Comparison of ENCODE assay signal across 31 cellular contexts in genomic region chr5:113003763-113004162, GRCh38.
"Had no signal": no experiment of that assay in that cellular context is flagged by ENCODE, and none has a peak within 500 bp of the region (broad histone marks: within the 10 kb centered on the region; RNA-seq: fewer than 3 reads in every experiment).

No MANE protein-coding gene starts in this region.

- DNase-seq: activated CD4-positive, alpha-beta memory T cell treated with anti-CD3 and anti-CD28 coated beads for 36 hours; activated CD4-positive, alpha-beta T cell treated with anti-CD3 and anti-CD28 coated beads for 36 hours; activated CD4-positive, alpha-beta T cell treated with anti-CD3 and anti-CD28 coated beads, Interleukin-2, amount 10 ng/mL, durations not matched to agents 24 days and 14 days; activated CD4-positive, CD25-positive, alpha-beta regulatory T cell; activated CD4-positive, CD25-positive, alpha-beta regulatory T cell treated with anti-CD3 and anti-CD28 coated beads, Interleukin-2, amount 50 U/mL, for 72 hours; activated CD8-positive, alpha-beta memory T cell treated with anti-CD3 and anti-CD28 coated beads, Interleukin-2, amount 50 U/mL, for 48 hours; activated gamma-delta T cell; activated naive CD4-positive, alpha-beta T cell; activated naive CD4-positive, alpha-beta T cell treated with anti-CD3 and anti-CD28 coated beads, Interleukin-2, amount 10 ng/mL, durations not matched to agents 7 days and 5 days; activated naive CD8-positive, alpha-beta T cell treated with anti-CD3 and anti-CD28 coated beads, Interleukin-2, amount 10 ng/mL, durations not matched to agents 7 days and 5 days; activated T-cell treated with anti-CD3 and anti-CD28 coated beads for 4 hours; activated T-cell treated with anti-CD3 and anti-CD28 coated beads, Interleukin-2, amount 50 U/mL, for 24 hours; activated T-cell treated with anti-CD3 and anti-CD28 coated beads, Interleukin-2, amount 50 U/mL, for 72 hours; anterior cingulate cortex; caudate nucleus; cortex of kidney; dermis blood vessel endothelial cell; effector CD4-positive, alpha-beta T cell; effector memory CD8-positive, alpha-beta T cell; erythroblast; foreskin keratinocyte; gastrocnemius medialis; glutamatergic neuron; heart left ventricle; hypothalamus; T1000 had no signal

- FAIRE-seq: astrocyte, colon had no signal

- H3K9me3 ChIP-seq: esophagus muscularis mucosa, gastrocnemius medialis, heart left ventricle had no signal

- H3K4me3 Mint-ChIP-seq: activated CD4-positive, alpha-beta memory T cell treated with anti-CD3 and anti-CD28 coated beads for 36 hours; activated CD4-positive, alpha-beta T cell treated with anti-CD3 and anti-CD28 coated beads for 36 hours; activated CD4-positive, alpha-beta T cell treated with anti-CD3 and anti-CD28 coated beads, Interleukin-2, amount 10 ng/mL, durations not matched to agents 24 days and 14 days; activated naive CD4-positive, alpha-beta T cell treated with anti-CD3 and anti-CD28 coated beads, Interleukin-2, amount 10 ng/mL, durations not matched to agents 7 days and 5 days; activated naive CD8-positive, alpha-beta T cell treated with anti-CD3 and anti-CD28 coated beads, Interleukin-2, amount 10 ng/mL, durations not matched to agents 7 days and 5 days; activated T-cell treated with anti-CD3 and anti-CD28 coated beads, Interleukin-2, amount 50 U/mL, for 24 hours; activated T-cell treated with anti-CD3 and anti-CD28 coated beads, Interleukin-2, amount 50 U/mL, for 72 hours; effector memory CD8-positive, alpha-beta T cell; T-helper 2 cell treated with Interferon-gamma antibody and Interleukin-4, amounts not matched to agents 5 μg/mL and 100 μg/mL, for 36 hours had no signal

- H3K27ac Mint-ChIP-seq: activated CD4-positive, alpha-beta memory T cell treated with anti-CD3 and anti-CD28 coated beads for 36 hours; activated CD4-positive, alpha-beta T cell treated with anti-CD3 and anti-CD28 coated beads for 36 hours; activated CD4-positive, alpha-beta T cell treated with anti-CD3 and anti-CD28 coated beads, Interleukin-2, amount 10 ng/mL, durations not matched to agents 24 days and 14 days; activated naive CD4-positive, alpha-beta T cell treated with anti-CD3 and anti-CD28 coated beads, Interleukin-2, amount 10 ng/mL, durations not matched to agents 7 days and 5 days; activated naive CD8-positive, alpha-beta T cell treated with anti-CD3 and anti-CD28 coated beads, Interleukin-2, amount 10 ng/mL, durations not matched to agents 7 days and 5 days; activated T-cell treated with anti-CD3 and anti-CD28 coated beads, Interleukin-2, amount 50 U/mL, for 24 hours; activated T-cell treated with anti-CD3 and anti-CD28 coated beads, Interleukin-2, amount 50 U/mL, for 72 hours; T-helper 2 cell treated with Interferon-gamma antibody and Interleukin-4, amounts not matched to agents 5 μg/mL and 100 μg/mL, for 36 hours had no signal

- H3K27ac ChIP-seq: esophagus muscularis mucosa, foreskin keratinocyte, gastrocnemius medialis, heart left ventricle had no signal

- H3K4me1 Mint-ChIP-seq: activated naive CD4-positive, alpha-beta T cell treated with anti-CD3 and anti-CD28 coated beads, Interleukin-2, amount 10 ng/mL, durations not matched to agents 7 days and 5 days had no signal

- H3K27me3 Mint-ChIP-seq: activated CD4-positive, alpha-beta memory T cell treated with anti-CD3 and anti-CD28 coated beads for 36 hours; activated CD4-positive, alpha-beta T cell treated with anti-CD3 and anti-CD28 coated beads for 36 hours; activated CD4-positive, alpha-beta T cell treated with anti-CD3 and anti-CD28 coated beads, Interleukin-2, amount 10 ng/mL, durations not matched to agents 24 days and 14 days; activated naive CD4-positive, alpha-beta T cell treated with anti-CD3 and anti-CD28 coated beads, Interleukin-2, amount 10 ng/mL, durations not matched to agents 7 days and 5 days; activated naive CD8-positive, alpha-beta T cell treated with anti-CD3 and anti-CD28 coated beads, Interleukin-2, amount 10 ng/mL, durations not matched to agents 7 days and 5 days; activated T-cell treated with anti-CD3 and anti-CD28 coated beads, Interleukin-2, amount 50 U/mL, for 24 hours; effector memory CD8-positive, alpha-beta T cell had no signal

- H3K27me3 ChIP-seq: esophagus muscularis mucosa, foreskin keratinocyte, gastrocnemius medialis, heart left ventricle had no signal

- ATAC-seq: activated CD4-positive, alpha-beta T cell treated with anti-CD3 and anti-CD28 coated beads for 36 hours; activated naive CD4-positive, alpha-beta T cell treated with anti-CD3 and anti-CD28 coated beads, Interleukin-2, amount 50 U/mL, for 72 hours; activated T-cell treated with anti-CD3 and anti-CD28 coated beads, Interleukin-2, amount 50 U/mL, for 72 hours; effector memory CD8-positive, alpha-beta T cell; foreskin keratinocyte; gastrocnemius medialis; heart left ventricle had no signal

- H3K9me3 Mint-ChIP-seq: activated CD4-positive, alpha-beta memory T cell treated with anti-CD3 and anti-CD28 coated beads for 36 hours; activated CD4-positive, alpha-beta T cell treated with anti-CD3 and anti-CD28 coated beads, Interleukin-2, amount 10 ng/mL, durations not matched to agents 24 days and 14 days; activated naive CD4-positive, alpha-beta T cell treated with anti-CD3 and anti-CD28 coated beads, Interleukin-2, amount 10 ng/mL, durations not matched to agents 7 days and 5 days; activated naive CD4-positive, alpha-beta T cell treated with anti-CD3 and anti-CD28 coated beads, Interleukin-2, amount 50 U/mL, for 72 hours; activated naive CD8-positive, alpha-beta T cell treated with anti-CD3 and anti-CD28 coated beads, Interleukin-2, amount 10 ng/mL, durations not matched to agents 7 days and 5 days; activated T-cell treated with anti-CD3 and anti-CD28 coated beads, Interleukin-2, amount 50 U/mL, for 24 hours; activated T-cell treated with anti-CD3 and anti-CD28 coated beads, Interleukin-2, amount 50 U/mL, for 72 hours; effector memory CD8-positive, alpha-beta T cell; T-helper 2 cell treated with Interferon-gamma antibody and Interleukin-4, amounts not matched to agents 5 μg/mL and 100 μg/mL, for 36 hours had no signal

- H3K4me3 ChIP-seq: esophagus muscularis mucosa, gastrocnemius medialis, heart left ventricle had no signal

- H3K4me1 ChIP-seq: esophagus muscularis mucosa had no signal
